1 cellular context compared by ENCODE assay signal in genomic region chr4:82360298-82361177, GRCh38.
TF ChIP-seq lines count a peak whose summit lies in the region.

No MANE protein-coding gene starts in this region.

TF ChIP-seq in GM23338, 12 proteins besides CTCF, POLR2A, EP300 and RAD21 (continued from another document):
- TF ChIP-seq REST (IDR thresholded peaks at IDR 0.05; ENCODE audit: unreplicated experiment) = no peak
- TF ChIP-seq ETS1 (IDR thresholded peaks at IDR 0.05) = no peak
- TF ChIP-seq EZH2 (IDR thresholded peaks at IDR 0.05; ENCODE audit: low read depth, unreplicated experiment) = no peak
- no peak for TF ChIP-seq CREB1 (CRISPR knock-in tag; IDR thresholded peaks at IDR 0.05; ENCODE audit: low read depth)
- TF ChIP-seq POLR2AphosphoS5 (IDR thresholded peaks at IDR 0.05; ENCODE audit: low read depth) = no peak
- TF ChIP-seq EZH2phosphoT487 (IDR thresholded peaks at IDR 0.05; ENCODE audit: unreplicated experiment) = no peak
- TF ChIP-seq JUNB (IDR thresholded peaks at IDR 0.05; ENCODE audit: unreplicated experiment) = no peak
- no peak for TF ChIP-seq ZNF114 (CRISPR knock-in tag; IDR thresholded peaks at IDR 0.05)
